In the genomic region with DNA sequence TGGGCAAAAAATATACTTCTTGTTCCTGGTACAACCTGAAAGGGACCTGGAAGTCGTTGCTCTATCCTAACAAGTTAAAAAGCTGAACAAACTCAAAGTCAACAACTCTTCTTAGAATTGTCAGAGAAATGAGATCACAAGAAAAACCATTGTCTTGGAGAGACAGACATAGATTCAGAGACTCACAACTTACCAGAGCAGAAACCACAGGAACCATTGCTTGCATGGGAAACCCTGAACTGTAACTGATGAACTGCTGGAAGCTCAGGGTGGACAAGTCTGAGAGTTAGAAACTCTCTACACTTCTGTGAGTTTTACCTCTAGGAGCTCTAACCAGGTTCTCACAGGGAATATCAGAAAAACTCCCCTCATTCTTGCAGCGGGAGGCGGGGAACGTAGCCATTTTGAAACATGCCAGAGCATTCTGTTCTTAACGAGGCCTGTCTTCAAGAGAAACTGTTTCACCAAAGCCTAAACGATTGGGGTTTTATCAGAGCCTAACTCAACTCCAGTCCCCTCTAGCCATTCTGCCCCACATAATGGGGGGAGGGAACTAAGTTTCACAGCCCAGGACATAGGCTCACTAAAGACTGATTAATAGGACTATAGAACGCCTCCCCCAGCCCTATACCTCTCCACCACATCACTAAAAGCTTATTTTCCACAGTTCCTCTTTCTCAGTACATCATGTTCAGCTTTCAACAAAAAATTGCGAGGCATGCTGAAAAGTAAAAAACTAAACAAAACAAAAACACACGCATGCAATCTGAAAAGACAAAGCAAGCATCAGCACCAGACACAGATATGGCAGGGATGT, we compare ENCODE assay signal across 1 cellular context.
TF ChIP-seq lines count a peak whose summit lies in the region.

No MANE protein-coding gene starts in this region.

TF ChIP-seq in GM23338, 12 proteins besides CTCF, POLR2A, EP300 and RAD21 (continued from another document):
- TF ChIP-seq, protein P1, sequence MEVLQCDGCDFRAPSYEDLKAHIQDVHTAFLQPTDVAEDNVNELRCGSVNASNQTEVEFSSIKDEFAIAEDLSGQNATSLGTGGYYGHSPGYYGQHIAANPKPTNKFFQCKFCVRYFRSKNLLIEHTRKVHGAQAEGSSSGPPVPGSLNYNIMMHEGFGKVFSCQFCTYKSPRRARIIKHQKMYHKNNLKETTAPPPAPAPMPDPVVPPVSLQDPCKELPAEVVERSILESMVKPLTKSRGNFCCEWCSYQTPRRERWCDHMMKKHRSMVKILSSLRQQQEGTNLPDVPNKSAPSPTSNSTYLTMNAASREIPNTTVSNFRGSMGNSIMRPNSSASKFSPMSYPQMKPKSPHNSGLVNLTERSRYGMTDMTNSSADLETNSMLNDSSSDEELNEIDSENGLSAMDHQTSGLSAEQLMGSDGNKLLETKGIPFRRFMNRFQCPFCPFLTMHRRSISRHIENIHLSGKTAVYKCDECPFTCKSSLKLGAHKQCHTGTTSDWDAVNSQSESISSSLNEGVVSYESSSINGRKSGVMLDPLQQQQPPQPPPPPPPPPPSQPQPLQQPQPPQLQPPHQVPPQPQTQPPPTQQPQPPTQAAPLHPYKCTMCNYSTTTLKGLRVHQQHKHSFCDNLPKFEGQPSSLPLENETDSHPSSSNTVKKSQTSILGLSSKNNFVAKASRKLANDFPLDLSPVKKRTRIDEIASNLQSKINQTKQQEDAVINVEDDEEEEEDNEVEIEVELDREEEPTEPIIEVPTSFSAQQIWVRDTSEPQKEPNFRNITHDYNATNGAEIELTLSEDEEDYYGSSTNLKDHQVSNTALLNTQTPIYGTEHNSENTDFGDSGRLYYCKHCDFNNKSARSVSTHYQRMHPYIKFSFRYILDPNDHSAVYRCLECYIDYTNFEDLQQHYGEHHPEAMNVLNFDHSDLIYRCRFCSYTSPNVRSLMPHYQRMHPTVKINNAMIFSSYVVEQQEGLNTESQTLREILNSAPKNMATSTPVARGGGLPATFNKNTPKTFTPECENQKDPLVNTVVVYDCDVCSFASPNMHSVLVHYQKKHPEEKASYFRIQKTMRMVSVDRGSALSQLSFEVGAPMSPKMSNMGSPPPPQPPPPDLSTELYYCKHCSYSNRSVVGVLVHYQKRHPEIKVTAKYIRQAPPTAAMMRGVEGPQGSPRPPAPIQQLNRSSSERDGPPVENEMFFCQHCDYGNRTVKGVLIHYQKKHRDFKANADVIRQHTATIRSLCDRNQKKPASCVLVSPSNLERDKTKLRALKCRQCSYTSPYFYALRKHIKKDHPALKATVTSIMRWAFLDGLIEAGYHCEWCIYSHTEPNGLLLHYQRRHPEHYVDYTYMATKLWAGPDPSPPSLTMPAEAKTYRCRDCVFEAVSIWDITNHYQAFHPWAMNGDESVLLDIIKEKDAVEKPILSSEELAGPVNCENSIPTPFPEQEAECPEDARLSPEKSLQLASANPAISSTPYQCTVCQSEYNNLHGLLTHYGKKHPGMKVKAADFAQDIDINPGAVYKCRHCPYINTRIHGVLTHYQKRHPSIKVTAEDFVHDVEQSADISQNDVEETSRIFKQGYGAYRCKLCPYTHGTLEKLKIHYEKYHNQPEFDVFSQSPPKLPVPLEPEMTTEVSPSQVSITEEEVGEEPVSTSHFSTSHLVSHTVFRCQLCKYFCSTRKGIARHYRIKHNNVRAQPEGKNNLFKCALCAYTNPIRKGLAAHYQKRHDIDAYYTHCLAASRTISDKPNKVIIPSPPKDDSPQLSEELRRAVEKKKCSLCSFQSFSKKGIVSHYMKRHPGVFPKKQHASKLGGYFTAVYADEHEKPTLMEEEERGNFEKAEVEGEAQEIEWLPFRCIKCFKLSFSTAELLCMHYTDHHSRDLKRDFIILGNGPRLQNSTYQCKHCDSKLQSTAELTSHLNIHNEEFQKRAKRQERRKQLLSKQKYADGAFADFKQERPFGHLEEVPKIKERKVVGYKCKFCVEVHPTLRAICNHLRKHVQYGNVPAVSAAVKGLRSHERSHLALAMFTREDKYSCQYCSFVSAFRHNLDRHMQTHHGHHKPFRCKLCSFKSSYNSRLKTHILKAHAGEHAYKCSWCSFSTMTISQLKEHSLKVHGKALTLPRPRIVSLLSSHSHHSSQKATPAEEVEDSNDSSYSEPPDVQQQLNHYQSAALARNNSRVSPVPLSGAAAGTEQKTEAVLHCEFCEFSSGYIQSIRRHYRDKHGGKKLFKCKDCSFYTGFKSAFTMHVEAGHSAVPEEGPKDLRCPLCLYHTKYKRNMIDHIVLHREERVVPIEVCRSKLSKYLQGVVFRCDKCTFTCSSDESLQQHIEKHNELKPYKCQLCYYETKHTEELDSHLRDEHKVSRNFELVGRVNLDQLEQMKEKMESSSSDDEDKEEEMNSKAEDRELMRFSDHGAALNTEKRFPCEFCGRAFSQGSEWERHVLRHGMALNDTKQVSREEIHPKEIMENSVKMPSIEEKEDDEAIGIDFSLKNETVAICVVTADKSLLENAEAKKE (CRISPR knock-in tag; IDR thresholded peaks at IDR 0.05), result no peak
- TF ChIP-seq, protein P2, sequence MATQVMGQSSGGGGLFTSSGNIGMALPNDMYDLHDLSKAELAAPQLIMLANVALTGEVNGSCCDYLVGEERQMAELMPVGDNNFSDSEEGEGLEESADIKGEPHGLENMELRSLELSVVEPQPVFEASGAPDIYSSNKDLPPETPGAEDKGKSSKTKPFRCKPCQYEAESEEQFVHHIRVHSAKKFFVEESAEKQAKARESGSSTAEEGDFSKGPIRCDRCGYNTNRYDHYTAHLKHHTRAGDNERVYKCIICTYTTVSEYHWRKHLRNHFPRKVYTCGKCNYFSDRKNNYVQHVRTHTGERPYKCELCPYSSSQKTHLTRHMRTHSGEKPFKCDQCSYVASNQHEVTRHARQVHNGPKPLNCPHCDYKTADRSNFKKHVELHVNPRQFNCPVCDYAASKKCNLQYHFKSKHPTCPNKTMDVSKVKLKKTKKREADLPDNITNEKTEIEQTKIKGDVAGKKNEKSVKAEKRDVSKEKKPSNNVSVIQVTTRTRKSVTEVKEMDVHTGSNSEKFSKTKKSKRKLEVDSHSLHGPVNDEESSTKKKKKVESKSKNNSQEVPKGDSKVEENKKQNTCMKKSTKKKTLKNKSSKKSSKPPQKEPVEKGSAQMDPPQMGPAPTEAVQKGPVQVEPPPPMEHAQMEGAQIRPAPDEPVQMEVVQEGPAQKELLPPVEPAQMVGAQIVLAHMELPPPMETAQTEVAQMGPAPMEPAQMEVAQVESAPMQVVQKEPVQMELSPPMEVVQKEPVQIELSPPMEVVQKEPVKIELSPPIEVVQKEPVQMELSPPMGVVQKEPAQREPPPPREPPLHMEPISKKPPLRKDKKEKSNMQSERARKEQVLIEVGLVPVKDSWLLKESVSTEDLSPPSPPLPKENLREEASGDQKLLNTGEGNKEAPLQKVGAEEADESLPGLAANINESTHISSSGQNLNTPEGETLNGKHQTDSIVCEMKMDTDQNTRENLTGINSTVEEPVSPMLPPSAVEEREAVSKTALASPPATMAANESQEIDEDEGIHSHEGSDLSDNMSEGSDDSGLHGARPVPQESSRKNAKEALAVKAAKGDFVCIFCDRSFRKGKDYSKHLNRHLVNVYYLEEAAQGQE (IDR thresholded peaks at IDR 0.05; ENCODE audit: unreplicated experiment), result no peak
- TF ChIP-seq JUNB (IDR thresholded peaks at IDR 0.05; ENCODE audit: unreplicated experiment), result no peak
